In the genomic region with DNA sequence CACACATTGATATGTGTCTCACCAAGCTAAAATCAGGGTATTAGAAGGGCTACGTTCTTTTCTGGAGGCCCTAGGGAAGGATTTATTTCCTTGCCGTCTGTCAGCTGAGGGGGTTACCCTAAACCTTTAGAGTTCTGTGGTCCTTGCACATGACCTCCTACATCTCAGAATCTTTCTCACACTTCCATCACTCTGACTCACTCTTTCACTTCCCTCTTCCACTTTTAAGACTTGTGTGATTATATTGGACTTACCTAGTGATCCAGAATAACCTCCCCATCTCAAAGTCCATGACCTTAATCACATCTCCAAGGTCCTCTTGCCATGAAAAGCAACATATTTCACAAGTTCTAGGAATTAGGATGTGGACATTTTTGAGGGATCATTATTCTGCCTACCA, we compare ENCODE assay signal across 14 cellular contexts. TPM values are rescaled to one million over a fixed set of nuclear protein-coding genes. Genes with fewer than 3 reads are reported as not detected.
DNase-seq lines count a peak whose midpoint lies in the region; ATAC-seq and TF ChIP-seq lines count a peak whose summit lies in the region.
"Had no signal": no experiment of that assay in that cellular context is flagged by ENCODE, and none has a peak within 500 bp of the region (broad histone marks: within the 10 kb centered on the region; RNA-seq: fewer than 3 reads in every experiment).

No MANE protein-coding gene starts in this region.

- peak; percentile 100 for ATAC-seq in GM18868 (IDR thresholded peaks at IDR 0.05; ENCODE audit: unreplicated experiment)
- ATAC-seq in GM21737 (IDR thresholded peaks at IDR 0.05; ENCODE audit: unreplicated experiment): peak; percentile 68
- ATAC-seq in HG03342 (IDR thresholded peaks at IDR 0.05; ENCODE audit: unreplicated experiment): peak; percentile 99
- ATAC-seq in natural killer cell: no peak
- ATAC-seq: activated naive CD8-positive, alpha-beta T cell treated with anti-CD3 and anti-CD28 coated beads, Interleukin-2, amount 50 U/mL, for 24 hours had no signal

- H3K27ac ChIP-seq in CD4-positive, alpha-beta memory T cell (ENCODE audit: low read depth, low read length): no peak overlapping the region
- H3K27ac ChIP-seq: SK-N-MC had no signal

- no peak overlapping the region for H3K4me3 Mint-ChIP-seq in glutamatergic neuron (ENCODE audit: unreplicated experiment)
- H3K4me3 Mint-ChIP-seq in natural killer cell: no peak overlapping the region
- H3K4me3 Mint-ChIP-seq in CD4-positive, alpha-beta memory T cell: no peak overlapping the region
- H3K4me3 Mint-ChIP-seq: activated CD4-positive, alpha-beta memory T cell treated with anti-CD3 and anti-CD28 coated beads for 36 hours; activated naive CD8-positive, alpha-beta T cell treated with anti-CD3 and anti-CD28 coated beads, Interleukin-2, amount 50 U/mL, for 24 hours had no signal

- H3K9me3 ChIP-seq in CD4-positive, alpha-beta memory T cell (ENCODE audit: control insufficient read depth in 1 of 2, low read length in 2 of 2): no peaks in the 10 kb centered on the region

- H3K4me1 Mint-ChIP-seq in glutamatergic neuron (ENCODE audit: low read depth, unreplicated experiment): no peaks in the 10 kb centered on the region
- no peaks in the 10 kb centered on the region for H3K4me1 Mint-ChIP-seq in natural killer cell
- no peaks in the 10 kb centered on the region for H3K4me1 Mint-ChIP-seq in CD4-positive, alpha-beta memory T cell
- H3K4me1 Mint-ChIP-seq: activated naive CD8-positive, alpha-beta T cell treated with anti-CD3 and anti-CD28 coated beads, Interleukin-2, amount 50 U/mL, for 24 hours had no signal

- no peaks in the 10 kb centered on the region for H3K27me3 ChIP-seq in CD4-positive, alpha-beta memory T cell (ENCODE audit: insufficient read depth, low read length)

- no peaks in the 10 kb centered on the region for H3K36me3 ChIP-seq in CD4-positive, alpha-beta memory T cell (ENCODE audit: insufficient read depth, low read length)

- intact Hi-C loops in natural killer cell (cut with micrococcal nuclease): no loop called here
- intact Hi-C loops in CD4-positive, alpha-beta memory T cell (cut with micrococcal nuclease): no loop called here

- TF ChIP-seq CTCF in glutamatergic neuron (IDR thresholded peaks at IDR 0.05; ENCODE audit: partially characterized antibody, unreplicated experiment) (no peak), natural killer cell (IDR thresholded peaks at IDR 0.05) (no peak)

- H3K9me3 Mint-ChIP-seq in glutamatergic neuron (ENCODE audit: unreplicated experiment) (no peaks in the 10 kb centered on the region), natural killer cell (no peaks in the 10 kb centered on the region)
- H3K9me3 Mint-ChIP-seq in CD4-positive, alpha-beta memory T cell: peaks cover 0 to 10% (median 3%) of the 10 kb centered on the region in 8 donors

- POLR2A ChIA-PET in CD4-positive, alpha-beta memory T cell (lab: Charles Lee; ENCODE audit: partially characterized antibody): no interaction called here

- no peak overlapping the region for H3K27ac Mint-ChIP-seq in glutamatergic neuron (ENCODE audit: unreplicated experiment)
- H3K27ac Mint-ChIP-seq in natural killer cell: no peak overlapping the region
- H3K27ac Mint-ChIP-seq in CD4-positive, alpha-beta memory T cell: no peak overlapping the region
- H3K27ac Mint-ChIP-seq: activated CD4-positive, alpha-beta memory T cell treated with anti-CD3 and anti-CD28 coated beads for 36 hours; activated naive CD8-positive, alpha-beta T cell treated with anti-CD3 and anti-CD28 coated beads, Interleukin-2, amount 50 U/mL, for 24 hours had no signal

- DNase-seq in SKM-1 treated with dmso at 0.1 percent for 144 hours (lab: John Stamatoyannopoulos, UW; ENCODE audit: unreplicated experiment): peak; percentile 16
- no peak for DNase-seq in activated CD4-positive, alpha-beta T cell treated with anti-CD3 and anti-CD28 coated beads, Interleukin-2, amount 50 U/mL, for 1 hour
- no peak for DNase-seq in glutamatergic neuron
- DNase-seq in natural killer cell: no peak
- DNase-seq in CD4-positive, alpha-beta memory T cell: no peak
- DNase-seq: activated CD4-positive, alpha-beta memory T cell treated with anti-CD3 and anti-CD28 coated beads for 36 hours; activated naive CD8-positive, alpha-beta T cell treated with anti-CD3 and anti-CD28 coated beads, Interleukin-2, amount 50 U/mL, for 24 hours; DMS 273 treated with DMSO at 0.1 percent for 48 hours; IMR-90; NCI-H226 had no signal

- CTCF ChIA-PET in CD4-positive, alpha-beta memory T cell (lab: Charles Lee; ENCODE audit: partially characterized antibody): no interaction called here

- H3K36me3 Mint-ChIP-seq in glutamatergic neuron (ENCODE audit: unreplicated experiment) (no peaks in the 10 kb centered on the region), natural killer cell (no peaks in the 10 kb centered on the region)
- H3K36me3 Mint-ChIP-seq in CD4-positive, alpha-beta memory T cell: no peaks in the 10 kb centered on the region
- H3K36me3 Mint-ChIP-seq: activated CD4-positive, alpha-beta memory T cell treated with anti-CD3 and anti-CD28 coated beads for 36 hours had no signal

- no peaks in the 10 kb centered on the region for H3K27me3 Mint-ChIP-seq in glutamatergic neuron (ENCODE audit: unreplicated experiment)
- H3K27me3 Mint-ChIP-seq in natural killer cell (ENCODE audit: low read depth in 2 of 2): no peaks in the 10 kb centered on the region
- no peaks in the 10 kb centered on the region for H3K27me3 Mint-ChIP-seq in CD4-positive, alpha-beta memory T cell
- H3K27me3 Mint-ChIP-seq: activated CD4-positive, alpha-beta memory T cell treated with anti-CD3 and anti-CD28 coated beads for 36 hours; activated naive CD8-positive, alpha-beta T cell treated with anti-CD3 and anti-CD28 coated beads, Interleukin-2, amount 50 U/mL, for 24 hours had no signal

- no peak overlapping the region for H3K4me3 ChIP-seq in CD4-positive, alpha-beta memory T cell (ENCODE audit: low read length in 2 of 2)
- H3K4me3 ChIP-seq: SK-N-MC had no signal

- no peaks in the 10 kb centered on the region for H3K4me1 ChIP-seq in CD4-positive, alpha-beta memory T cell (ENCODE audit: insufficient read depth, low read length)

RNA-seq across cellular contexts. Expression of a gene that starts 53.6 kb away (rescaled TPM):
- total RNA-seq in glutamatergic neuron (ENCODE audit: unreplicated experiment) (19.3 TPM), natural killer cell (10 to 100 TPM in 1 of 3 donors, 1 to 10 TPM in 2; 6.1 to 10.6 (median 6.5) TPM)
- 1 to 10 TPM; 7.4 to 8.7 TPM for total RNA-seq in CD4-positive, alpha-beta memory T cell
- polyA plus RNA-seq in CD4-positive, alpha-beta memory T cell: 10 to 100 TPM; 20.8 to 25.5 TPM

Comparison
In these comparisons a context has a peak if more than half of its experiments do, and no peak if none do; other contexts are left out.
1. ATAC-seq: peak in GM18868 (single experiment), GM21737 (single experiment) and HG03342 (single experiment); none in natural killer cell (0 of 3).